ENCODE assay signal across 33 cellular contexts in the genomic region with DNA sequence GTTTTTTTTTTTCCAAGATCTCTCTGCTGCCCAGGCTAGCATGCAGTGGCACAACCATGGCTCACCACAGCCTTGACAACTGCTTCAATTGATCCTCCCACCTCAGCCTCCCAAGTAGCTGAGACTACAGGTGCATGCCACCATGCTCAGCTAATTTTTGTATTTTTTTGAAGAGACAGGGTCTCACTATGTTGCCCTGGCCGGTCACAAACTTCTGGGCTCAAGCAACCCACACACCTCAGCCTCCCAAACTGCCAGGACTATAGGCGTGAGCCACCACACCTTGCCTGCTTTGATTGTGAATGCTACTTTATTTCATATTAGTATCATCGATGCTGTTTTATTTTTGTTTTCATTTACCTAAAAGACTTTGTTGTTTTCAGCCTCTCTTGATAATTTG.
"Had no signal": no experiment of that assay in that cellular context is flagged by ENCODE, and none has a peak within 500 bp of the region (broad histone marks: within the 10 kb centered on the region; RNA-seq: fewer than 3 reads in every experiment).

No MANE protein-coding gene starts in this region.

- H3K4me2 ChIP-seq: PC-9 had no signal

- FAIRE-seq: RCC 7860 had no signal

- DNase-seq: Kasumi-1, MG63, MV-4-11, NCI-H1092, NCI-H1105, NCI-H1417, NCI-H1436, NCI-H146, NCI-H1694, NCI-H187, NCI-H1930, NCI-H2029 treated with DMSO at 0.1 percent for 48 hours, NCI-H2081 treated with DMSO at 0.1 percent for 48 hours, NCI-H2107, NCI-H2171, NCI-H226, NCI-H446 treated with DMSO at 0.1 percent for 48 hours, NCI-H510A, NCI-H526, NCI-H69, NCI-H748 treated with DMSO at 0.1 percent for 48 hours, NCI-H82, PC-9, SHP77, SIG-M5, SJCRH30, T-cell had no signal

- H3K36me3 ChIP-seq: MG63, SJCRH30 had no signal

- H3K27ac ChIP-seq: PC-9, RWPE1, SJCRH30, SK-N-MC had no signal

- H2AFZ ChIP-seq: PC-9 had no signal

- H3K27me3 ChIP-seq: MG63, SJCRH30 had no signal

- H3K9me3 ChIP-seq: MG63, SJCRH30 had no signal

- ATAC-seq: Panc1, Right ventricle myocardium inferior, SK-N-SH treated with all-trans-retinoic acid at 6 μM for 48 hours, T-cell had no signal

- H3K4me1 ChIP-seq: SJCRH30 had no signal

- H3K4me3 ChIP-seq: MG63, PC-9, SJCRH30, SK-N-MC had no signal
